Comparison of ENCODE assay signal across 30 cellular contexts in the genomic region with DNA sequence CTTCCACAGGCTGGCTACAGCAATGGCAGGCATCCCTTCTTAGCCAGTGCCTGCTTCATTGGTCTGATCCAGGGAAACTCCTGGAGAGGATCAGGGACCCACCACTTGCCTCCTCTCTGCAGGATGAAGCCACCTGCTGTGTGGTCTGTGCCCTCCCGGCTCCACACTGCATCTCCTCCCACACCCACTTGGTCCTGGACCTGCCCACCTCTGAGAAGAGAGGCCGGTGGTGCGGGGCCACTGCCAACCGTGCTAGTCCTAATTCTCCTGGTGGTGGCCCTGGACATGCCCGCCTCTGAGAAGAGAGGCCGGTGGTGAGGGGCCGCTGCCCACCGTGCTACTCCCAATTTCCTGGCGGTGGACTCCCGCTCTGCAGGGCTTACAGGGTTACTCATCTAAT.
"Had no signal": no experiment of that assay in that cellular context is flagged by ENCODE, and none has a peak within 500 bp of the region (broad histone marks: within the 10 kb centered on the region; RNA-seq: fewer than 3 reads in every experiment).

No MANE protein-coding gene starts in this region.

- H3K27ac ChIP-seq: adrenal gland, cardiac muscle cell, gastroesophageal sphincter, lower lobe of right lung, parathyroid adenoma, right lobe of liver, SK-N-MC, skin epidermis, testis, vagina had no signal

- H3K27me3 ChIP-seq: adrenal gland, cardiac muscle cell, gastroesophageal sphincter, right lobe of liver, testis, vagina had no signal

- H3K27me3 Mint-ChIP-seq: brain had no signal

- H3K4me3 ChIP-seq: adrenal gland, cardiac muscle cell, gastroesophageal sphincter, lower lobe of right lung, right lobe of liver, SK-N-MC, skin epidermis, testis, vagina had no signal

- H3K36me3 ChIP-seq: right lobe of liver had no signal

- H3K4me3 Mint-ChIP-seq: activated CD4-positive, alpha-beta T cell treated with anti-CD3 and anti-CD28 coated beads for 36 hours; activated CD8-positive, alpha-beta T cell treated with anti-CD3 and anti-CD28 coated beads, Interleukin-2, amount 10 ng/mL, durations not matched to agents 7 days and 5 days; activated naive CD4-positive, alpha-beta T cell treated with anti-CD3 and anti-CD28 coated beads for 36 hours; activated naive CD8-positive, alpha-beta T cell treated with anti-CD3 and anti-CD28 coated beads for 36 hours; activated T-helper 1 cell treated with anti-CD3 and anti-CD28 coated beads, Interleukin-12 subunit alpha, Interleukin-12 subunit beta, Interleukin-2, Interleukin-4 antibody, amounts not matched to agents 30 ng/mL and 10 ng/mL and 1 ng/mL, durations not matched to agents 14 hours and 24 hours and 36 hours; brain; effector memory CD8-positive, alpha-beta T cell; nephron progenitor cell; stimulated activated naive B cell treated with anti-CD40 and anti-IgM and Interleukin-4, amounts not matched to agents 10 μg/mL and 1 μg/mL and 100 μg/mL, for 72 hours had no signal

- H3K4me1 ChIP-seq: adrenal gland, gastroesophageal sphincter, lower lobe of right lung, parathyroid adenoma, right lobe of liver, testis, vagina had no signal

- H3K79me2 ChIP-seq: parathyroid adenoma had no signal

- H3K36me3 Mint-ChIP-seq: activated naive CD8-positive, alpha-beta T cell treated with anti-CD3 and anti-CD28 coated beads for 36 hours; stimulated activated naive B cell treated with anti-CD40 and anti-IgM and Interleukin-4, amounts not matched to agents 10 μg/mL and 1 μg/mL and 100 μg/mL, for 72 hours had no signal

- ATAC-seq: activated CD4-positive, alpha-beta T cell treated with anti-CD3 and anti-CD28 coated beads for 36 hours; activated CD8-positive, alpha-beta T cell treated with anti-CD3 and anti-CD28 coated beads, Interleukin-2, amount 10 ng/mL, durations not matched to agents 7 days and 5 days; effector memory CD8-positive, alpha-beta T cell; gastroesophageal sphincter; lower lobe of right lung; stimulated activated naive B cell treated with anti-CD40 and anti-IgM and Interleukin-4, amounts not matched to agents 10 μg/mL and 1 μg/mL and 100 μg/mL, for 72 hours had no signal

- DNase-seq: activated CD4-positive, alpha-beta T cell treated with anti-CD3 and anti-CD28 coated beads for 36 hours; activated CD4-positive, CD25-positive, alpha-beta regulatory T cell; activated CD8-positive, alpha-beta T cell treated with anti-CD3 and anti-CD28 coated beads, Interleukin-2, amount 10 ng/mL, durations not matched to agents 7 days and 5 days; activated effector memory CD4-positive, alpha-beta T cell treated with anti-CD3 and anti-CD28 coated beads, Interleukin-2, amount 50 U/mL, for 16 hours; activated naive CD4-positive, alpha-beta T cell treated with anti-CD3 and anti-CD28 coated beads for 36 hours; activated naive CD8-positive, alpha-beta T cell treated with anti-CD3 and anti-CD28 coated beads for 36 hours; activated T-cell treated with anti-CD3 and anti-CD28 coated beads, Interleukin-2, amount 50 U/mL, for 1 hour; adrenal gland; aorta; cortex of kidney; effector memory CD8-positive, alpha-beta T cell; erythroblast; hippocampal formation; lower lobe of right lung; mesendoderm; nephron progenitor cell; right lobe of liver; stimulated activated CD4-positive, alpha-beta T cell treated with anti-CD3 and anti-CD28 coated beads, Interleukin-4, amount 100 ng/mL, for 4 hours; stimulated activated CD8-positive, alpha-beta memory T cell treated with anti-CD3 and anti-CD28 coated beads, Interleukin-4, amount 100 ng/mL, for 48 hours; stimulated activated naive B cell treated with anti-CD40 and anti-IgM and Interleukin-4, amounts not matched to agents 10 μg/mL and 1 μg/mL and 100 μg/mL, for 72 hours; testis; trophoblast cell had no signal

- H3K4me1 Mint-ChIP-seq: activated CD4-positive, alpha-beta T cell treated with anti-CD3 and anti-CD28 coated beads for 36 hours; activated naive CD8-positive, alpha-beta T cell treated with anti-CD3 and anti-CD28 coated beads for 36 hours; brain; stimulated activated naive B cell treated with anti-CD40 and anti-IgM and Interleukin-4, amounts not matched to agents 10 μg/mL and 1 μg/mL and 100 μg/mL, for 72 hours had no signal

- H3K9me3 Mint-ChIP-seq: activated naive CD4-positive, alpha-beta T cell treated with anti-CD3 and anti-CD28 coated beads for 36 hours; activated naive CD8-positive, alpha-beta T cell treated with anti-CD3 and anti-CD28 coated beads for 36 hours; activated T-helper 1 cell treated with anti-CD3 and anti-CD28 coated beads, Interleukin-12 subunit alpha, Interleukin-12 subunit beta, Interleukin-2, Interleukin-4 antibody, amounts not matched to agents 30 ng/mL and 10 ng/mL and 1 ng/mL, durations not matched to agents 14 hours and 24 hours and 36 hours; effector memory CD8-positive, alpha-beta T cell; nephron progenitor cell; stimulated activated naive B cell treated with anti-CD40 and anti-IgM and Interleukin-4, amounts not matched to agents 10 μg/mL and 1 μg/mL and 100 μg/mL, for 72 hours had no signal

- H3K27ac Mint-ChIP-seq: activated CD4-positive, alpha-beta T cell treated with anti-CD3 and anti-CD28 coated beads for 36 hours; activated CD8-positive, alpha-beta T cell treated with anti-CD3 and anti-CD28 coated beads, Interleukin-2, amount 10 ng/mL, durations not matched to agents 7 days and 5 days; activated naive CD4-positive, alpha-beta T cell treated with anti-CD3 and anti-CD28 coated beads for 36 hours; activated naive CD8-positive, alpha-beta T cell treated with anti-CD3 and anti-CD28 coated beads for 36 hours; activated T-helper 1 cell treated with anti-CD3 and anti-CD28 coated beads, Interleukin-12 subunit alpha, Interleukin-12 subunit beta, Interleukin-2, Interleukin-4 antibody, amounts not matched to agents 30 ng/mL and 10 ng/mL and 1 ng/mL, durations not matched to agents 14 hours and 24 hours and 36 hours; brain; effector memory CD8-positive, alpha-beta T cell; nephron progenitor cell; stimulated activated naive B cell treated with anti-CD40 and anti-IgM and Interleukin-4, amounts not matched to agents 10 μg/mL and 1 μg/mL and 100 μg/mL, for 72 hours had no signal

- H2AFZ ChIP-seq: parathyroid adenoma had no signal

- H3K9ac ChIP-seq: parathyroid adenoma had no signal

- H3K9me3 ChIP-seq: adrenal gland, gastroesophageal sphincter, lower lobe of right lung, right lobe of liver, testis, vagina had no signal
